Comparison of ENCODE assay signal across 26 cellular contexts in genomic region chr15:39968273-39969001, GRCh38. TPM values are rescaled to one million over a fixed set of nuclear protein-coding genes. Genes with fewer than 3 reads are reported as not detected.
DNase-seq lines count a peak whose midpoint lies in the region; ATAC-seq and TF ChIP-seq lines count a peak whose summit lies in the region.
"Had no signal": no experiment of that assay in that cellular context is flagged by ENCODE, and none has a peak within 500 bp of the region (broad histone marks: within the 10 kb centered on the region; RNA-seq: fewer than 3 reads in every experiment).

No MANE protein-coding gene starts in this region.

- peak overlapping the region; percentile 12 for H3K27ac Mint-ChIP-seq in T-helper 1 cell treated with Interleukin-12 subunit alpha and Interleukin-12 subunit beta and Interleukin-4 antibody, amounts not matched to agents 30 μg/mL and 1 μg/mL, for 36 hours
- peak overlapping the region; percentile 80 for H3K27ac Mint-ChIP-seq in stimulated activated naive CD8-positive, alpha-beta T cell treated with anti-CD3 and anti-CD28 coated beads, Interleukin-15, Interleukin-2, amounts not matched to agents 100 ng/mL and 50 ng/mL, for 24 hours
- no peak overlapping the region for H3K27ac Mint-ChIP-seq in stimulated activated naive CD8-positive, alpha-beta T cell treated with anti-CD3 and anti-CD28 coated beads, Interleukin-15, amount 100 ng/mL, for 72 hours
- peak overlapping the region; percentile 77 for H3K27ac Mint-ChIP-seq in activated naive CD8-positive, alpha-beta T cell treated with anti-CD3 and anti-CD28 coated beads, Interleukin-2, amount 50 U/mL, for 24 hours

- CTCF ChIA-PET in RWPE1 (lab: Yijun Ruan, JAX) = interaction anchor here (1.2 kb wide), 1 partner anchor 25 kb away, joined by 3 read pairs; no protein-coding TSS in a partner anchor

- no peaks in the 10 kb centered on the region for H3K27me3 ChIP-seq in upper lobe of right lung
- H3K27me3 ChIP-seq: BE2C, MG63 had no signal

- DNase-seq in T-helper 1 cell = no peak
- DNase-seq in stimulated activated naive CD8-positive, alpha-beta T cell treated with anti-CD3 and anti-CD28 coated beads, Interleukin-15, amount 100 ng/mL, for 72 hours = no peak
- no peak for DNase-seq in activated naive CD8-positive, alpha-beta T cell treated with anti-CD3 and anti-CD28 coated beads, Interleukin-2, amount 50 U/mL, for 24 hours
- no peak for DNase-seq in upper lobe of right lung
- DNase-seq in RWPE1 (ENCODE audit: low spot score) = no peak
- DNase-seq: ACHN; BE2C; Calu3; DMS153; DND-41; GOT3; IMR-90; KG1; MG63; NCI-H2029; NCI-H446 treated with DMSO at 0.1 percent for 48 hours; NCI-H82; NK-92 treated with Interleukin-12 subunit alpha and Interleukin-12 subunit beta, amount 100 ng/mL, for 24 hours; SHP77 treated with DMSO at 0.1 percent for 48 hours had no signal

- H3K9me3 Mint-ChIP-seq in T-helper 1 cell treated with Interleukin-12 subunit alpha and Interleukin-12 subunit beta and Interleukin-4 antibody, amounts not matched to agents 30 μg/mL and 1 μg/mL, for 36 hours = no peaks in the 10 kb centered on the region
- H3K9me3 Mint-ChIP-seq in stimulated activated naive CD8-positive, alpha-beta T cell treated with anti-CD3 and anti-CD28 coated beads, Interleukin-15, Interleukin-2, amounts not matched to agents 100 ng/mL and 50 ng/mL, for 24 hours = no peaks in the 10 kb centered on the region
- H3K9me3 Mint-ChIP-seq in stimulated activated naive CD8-positive, alpha-beta T cell treated with anti-CD3 and anti-CD28 coated beads, Interleukin-15, amount 100 ng/mL, for 72 hours = no peaks in the 10 kb centered on the region
- no peaks in the 10 kb centered on the region for H3K9me3 Mint-ChIP-seq in activated naive CD8-positive, alpha-beta T cell treated with anti-CD3 and anti-CD28 coated beads, Interleukin-2, amount 50 U/mL, for 24 hours
- H3K9me3 Mint-ChIP-seq: CD14-positive monocyte had no signal

- peaks cover 58% of the 10 kb centered on the region for H3K36me3 ChIP-seq in upper lobe of right lung
- H3K36me3 ChIP-seq: BE2C had no signal

- H3K27ac ChIP-seq in upper lobe of right lung (no peak overlapping the region), RWPE1 (no peak overlapping the region)
- H3K27ac ChIP-seq: 22Rv1 had no signal

- no peak overlapping the region for H3K4me3 Mint-ChIP-seq in T-helper 1 cell treated with Interleukin-12 subunit alpha and Interleukin-12 subunit beta and Interleukin-4 antibody, amounts not matched to agents 30 μg/mL and 1 μg/mL, for 36 hours
- H3K4me3 Mint-ChIP-seq in stimulated activated naive CD8-positive, alpha-beta T cell treated with anti-CD3 and anti-CD28 coated beads, Interleukin-15, Interleukin-2, amounts not matched to agents 100 ng/mL and 50 ng/mL, for 24 hours = no peak overlapping the region
- H3K4me3 Mint-ChIP-seq in stimulated activated naive CD8-positive, alpha-beta T cell treated with anti-CD3 and anti-CD28 coated beads, Interleukin-15, amount 100 ng/mL, for 72 hours = no peak overlapping the region
- H3K4me3 Mint-ChIP-seq in activated naive CD8-positive, alpha-beta T cell treated with anti-CD3 and anti-CD28 coated beads, Interleukin-2, amount 50 U/mL, for 24 hours = no peak overlapping the region
- H3K4me3 Mint-ChIP-seq: CD14-positive monocyte had no signal

- intact Hi-C loops in upper lobe of right lung (cut with DNase I) = no loop called here

- peaks cover 38% of the 10 kb centered on the region for H3K36me3 Mint-ChIP-seq in T-helper 1 cell treated with Interleukin-12 subunit alpha and Interleukin-12 subunit beta and Interleukin-4 antibody, amounts not matched to agents 30 μg/mL and 1 μg/mL, for 36 hours (ENCODE audit: low read depth)
- H3K36me3 Mint-ChIP-seq in stimulated activated naive CD8-positive, alpha-beta T cell treated with anti-CD3 and anti-CD28 coated beads, Interleukin-15, Interleukin-2, amounts not matched to agents 100 ng/mL and 50 ng/mL, for 24 hours (ENCODE audit: low read depth) = peaks cover 53% of the 10 kb centered on the region
- H3K36me3 Mint-ChIP-seq in activated naive CD8-positive, alpha-beta T cell treated with anti-CD3 and anti-CD28 coated beads, Interleukin-2, amount 50 U/mL, for 24 hours (ENCODE audit: low read depth) = peaks cover 39% of the 10 kb centered on the region

- H3K9me3 ChIP-seq in upper lobe of right lung = no peaks in the 10 kb centered on the region
- H3K9me3 ChIP-seq: BE2C, MG63 had no signal

- no peak overlapping the region for H3K4me3 ChIP-seq in upper lobe of right lung
- H3K4me3 ChIP-seq: MG63 had no signal

- TF ChIP-seq CTCF in upper lobe of right lung (IDR thresholded peaks at IDR 0.05) (no peak), RWPE1 (conservative IDR thresholded peaks at IDR 0.05; ENCODE audit: low read depth) (no peak)

- H3K4me1 ChIP-seq in upper lobe of right lung = peaks cover 5% of the 10 kb centered on the region

- peaks cover 22% of the 10 kb centered on the region for H3K4me1 Mint-ChIP-seq in T-helper 1 cell treated with Interleukin-12 subunit alpha and Interleukin-12 subunit beta and Interleukin-4 antibody, amounts not matched to agents 30 μg/mL and 1 μg/mL, for 36 hours (ENCODE audit: low read depth)
- H3K4me1 Mint-ChIP-seq in stimulated activated naive CD8-positive, alpha-beta T cell treated with anti-CD3 and anti-CD28 coated beads, Interleukin-15, Interleukin-2, amounts not matched to agents 100 ng/mL and 50 ng/mL, for 24 hours (ENCODE audit: low read depth) = peaks cover 33% of the 10 kb centered on the region
- peaks cover 16% of the 10 kb centered on the region for H3K4me1 Mint-ChIP-seq in stimulated activated naive CD8-positive, alpha-beta T cell treated with anti-CD3 and anti-CD28 coated beads, Interleukin-15, amount 100 ng/mL, for 72 hours
- H3K4me1 Mint-ChIP-seq in activated naive CD8-positive, alpha-beta T cell treated with anti-CD3 and anti-CD28 coated beads, Interleukin-2, amount 50 U/mL, for 24 hours = peaks cover 30% of the 10 kb centered on the region

- H3K27me3 Mint-ChIP-seq in T-helper 1 cell treated with Interleukin-12 subunit alpha and Interleukin-12 subunit beta and Interleukin-4 antibody, amounts not matched to agents 30 μg/mL and 1 μg/mL, for 36 hours (ENCODE audit: low read depth) = no peaks in the 10 kb centered on the region
- H3K27me3 Mint-ChIP-seq in stimulated activated naive CD8-positive, alpha-beta T cell treated with anti-CD3 and anti-CD28 coated beads, Interleukin-15, Interleukin-2, amounts not matched to agents 100 ng/mL and 50 ng/mL, for 24 hours = no peaks in the 10 kb centered on the region
- no peaks in the 10 kb centered on the region for H3K27me3 Mint-ChIP-seq in stimulated activated naive CD8-positive, alpha-beta T cell treated with anti-CD3 and anti-CD28 coated beads, Interleukin-15, amount 100 ng/mL, for 72 hours
- H3K27me3 Mint-ChIP-seq in activated naive CD8-positive, alpha-beta T cell treated with anti-CD3 and anti-CD28 coated beads, Interleukin-2, amount 50 U/mL, for 24 hours = no peaks in the 10 kb centered on the region

- POLR2A ChIA-PET in RWPE1 (lab: Yijun Ruan, JAX; ENCODE audit: low non-redundant PET) = no interaction called here

- ATAC-seq in stimulated activated naive CD8-positive, alpha-beta T cell treated with anti-CD3 and anti-CD28 coated beads, Interleukin-15, amount 100 ng/mL, for 72 hours = no peak
- ATAC-seq in activated naive CD8-positive, alpha-beta T cell treated with anti-CD3 and anti-CD28 coated beads, Interleukin-2, amount 50 U/mL, for 24 hours = no peak
- ATAC-seq in upper lobe of right lung = peak; percentile 52
- no peak for ATAC-seq in HG03039 (IDR thresholded peaks at IDR 0.05; ENCODE audit: unreplicated experiment)
- ATAC-seq: HCT116, Panc1 had no signal

RNA-seq across cellular contexts. Expression of gene EIF2AK4, which starts 34.5 kb away (rescaled TPM):
- 34.7 TPM for total RNA-seq in upper lobe of right lung

RNA-seq across cellular contexts. Expression of gene GPR176, which starts 48.4 kb away (rescaled TPM):
- total RNA-seq in upper lobe of right lung = 4.6 TPM

Comparison
In these comparisons a context has a peak if more than half of its experiments do, and no peak if none do; other contexts are left out.
1. H3K27ac Mint-ChIP-seq: peak in T-helper 1 cell treated with Interleukin-12 subunit alpha and Interleukin-12 subunit beta and Interleukin-4 antibody, amounts not matched to agents 30 μg/mL and 1 μg/mL, for 36 hours (single experiment), stimulated activated naive CD8-positive, alpha-beta T cell treated with anti-CD3 and anti-CD28 coated beads, Interleukin-15, Interleukin-2, amounts not matched to agents 100 ng/mL and 50 ng/mL, for 24 hours (single experiment) and activated naive CD8-positive, alpha-beta T cell treated with anti-CD3 and anti-CD28 coated beads, Interleukin-2, amount 50 U/mL, for 24 hours (single experiment); none in stimulated activated naive CD8-positive, alpha-beta T cell treated with anti-CD3 and anti-CD28 coated beads, Interleukin-15, amount 100 ng/mL, for 72 hours (0 of 2).